8 cellular contexts compared by ENCODE assay signal in genomic region chr7:130902755-130903357, GRCh38.
DNase-seq lines count a peak whose midpoint lies in the region; ATAC-seq lines count a peak whose summit lies in the region.

No MANE protein-coding gene starts in this region.

- H3K4me3 Mint-ChIP-seq in activated T-helper 2 cell treated with anti-CD3 and anti-CD28 coated beads, Interferon-gamma antibody, Interleukin-2, Interleukin-4, amounts not matched to agents 10 μg/mL and 5 μg/mL and 100 μg/mL, durations not matched to agents 14 hours and 24 hours and 36 hours (ENCODE audit: low read depth) = no peak overlapping the region

- ATAC-seq in HG03342 (IDR thresholded peaks at IDR 0.05; ENCODE audit: unreplicated experiment) (no peak), GM21526 (IDR thresholded peaks at IDR 0.05; ENCODE audit: low FRiP score, unreplicated experiment) (no peak)

- H3K27me3 Mint-ChIP-seq in activated T-helper 2 cell treated with anti-CD3 and anti-CD28 coated beads, Interferon-gamma antibody, Interleukin-2, Interleukin-4, amounts not matched to agents 10 μg/mL and 5 μg/mL and 100 μg/mL, durations not matched to agents 14 hours and 24 hours and 36 hours (ENCODE audit: low read depth) = no peaks in the 10 kb centered on the region

- H3K9me3 Mint-ChIP-seq in activated T-helper 2 cell treated with anti-CD3 and anti-CD28 coated beads, Interferon-gamma antibody, Interleukin-2, Interleukin-4, amounts not matched to agents 10 μg/mL and 5 μg/mL and 100 μg/mL, durations not matched to agents 14 hours and 24 hours and 36 hours = no peaks in the 10 kb centered on the region

- peak overlapping the region; percentile 56 for H3K27ac Mint-ChIP-seq in activated T-helper 2 cell treated with anti-CD3 and anti-CD28 coated beads, Interferon-gamma antibody, Interleukin-2, Interleukin-4, amounts not matched to agents 10 μg/mL and 5 μg/mL and 100 μg/mL, durations not matched to agents 14 hours and 24 hours and 36 hours

- no peaks in the 10 kb centered on the region for H3K27me3 ChIP-seq in layer of hippocampus (ENCODE audit: control insufficient read depth, insufficient read depth, low read length)

- peaks cover 88% of the 10 kb centered on the region for H3K36me3 Mint-ChIP-seq in activated T-helper 2 cell treated with anti-CD3 and anti-CD28 coated beads, Interferon-gamma antibody, Interleukin-2, Interleukin-4, amounts not matched to agents 10 μg/mL and 5 μg/mL and 100 μg/mL, durations not matched to agents 14 hours and 24 hours and 36 hours (ENCODE audit: low read depth)

- peak overlapping the region; percentile 9 for H3K27ac ChIP-seq in layer of hippocampus (ENCODE audit: low read depth, low read length)
- H3K27ac ChIP-seq in substantia nigra (ENCODE audit: low read depth, low read length, poor library complexity, severe bottlenecking) = peak overlapping the region; percentile 10

- H3K4me1 Mint-ChIP-seq in activated T-helper 2 cell treated with anti-CD3 and anti-CD28 coated beads, Interferon-gamma antibody, Interleukin-2, Interleukin-4, amounts not matched to agents 10 μg/mL and 5 μg/mL and 100 μg/mL, durations not matched to agents 14 hours and 24 hours and 36 hours (ENCODE audit: low read depth) = peaks cover 63% of the 10 kb centered on the region

- peak; percentile 56 for DNase-seq in activated CD8-positive, alpha-beta memory T cell treated with anti-CD3 and anti-CD28 coated beads for 24 hours
- no peak for DNase-seq in activated CD8-positive, alpha-beta memory T cell treated with anti-CD3 and anti-CD28 coated beads, Interleukin-2, amount 50 U/mL, for 48 hours
- DNase-seq in activated T-helper 2 cell treated with anti-CD3 and anti-CD28 coated beads, Interferon-gamma antibody, Interleukin-2, Interleukin-4, amounts not matched to agents 10 μg/mL and 5 μg/mL and 100 μg/mL, durations not matched to agents 14 hours and 24 hours and 36 hours (ENCODE audit: low spot score) = no peak
- DNase-seq in substantia nigra (lab: John Stamatoyannopoulos, UW) (no peak), NCI-H1105 (lab: John Stamatoyannopoulos, UW) (no peak)

- intact Hi-C loops in activated T-helper 2 cell treated with anti-CD3 and anti-CD28 coated beads, Interferon-gamma antibody, Interleukin-2, Interleukin-4, amounts not matched to agents 10 μg/mL and 5 μg/mL and 100 μg/mL, durations not matched to agents 14 hours and 24 hours and 36 hours (cut with micrococcal nuclease) = no loop called here
